8 cellular contexts compared by ENCODE assay signal in genomic region chr2:41853427-41854191, GRCh38.
DNase-seq lines count a peak whose midpoint lies in the region; ATAC-seq and TF ChIP-seq lines count a peak whose summit lies in the region.

No MANE protein-coding gene starts in this region.

- H3K36me3 ChIP-seq in OCI-LY1 (ENCODE audit: insufficient read depth, low read length) (no peaks in the 10 kb centered on the region), lung (ENCODE audit: control insufficient read depth in 2 of 2, insufficient read depth in 2 of 2, low read length in 2 of 2) (no peaks in the 10 kb centered on the region)

- H3K27me3 ChIP-seq in OCI-LY1 (ENCODE audit: insufficient read depth, low read length) = no peaks in the 10 kb centered on the region
- no peaks in the 10 kb centered on the region for H3K27me3 ChIP-seq in lung (ENCODE audit: control insufficient read depth, insufficient read depth)

- H3K9me3 ChIP-seq in OCI-LY1 (ENCODE audit: low read length) (no peaks in the 10 kb centered on the region), lung (ENCODE audit: control insufficient read depth in 2 of 2, insufficient read depth in 1 of 2, low read length in 1 of 2) (no peaks in the 10 kb centered on the region)

- H3K9me3 Mint-ChIP-seq in CD14-positive monocyte = no peaks in the 10 kb centered on the region

- H3F3A ChIP-seq in OCI-LY1 (ENCODE audit: insufficient read depth, low read length) = no peaks in the 10 kb centered on the region

- ATAC-seq in lung (ENCODE audit: insufficient read depth, low FRiP score) = peak; percentile 34
- no peak for ATAC-seq in HG03520 (IDR thresholded peaks at IDR 0.05; ENCODE audit: unreplicated experiment)
- no peak for ATAC-seq in GM18873 (IDR thresholded peaks at IDR 0.05; ENCODE audit: low FRiP score, unreplicated experiment)

- H2AFZ ChIP-seq in OCI-LY1 (ENCODE audit: low read length) = no peak overlapping the region

- H3K9me2 ChIP-seq in OCI-LY1 (ENCODE audit: low read depth, low read length) = no peaks in the 10 kb centered on the region

- intact Hi-C loops in CD14-positive monocyte (cut with micrococcal nuclease) = no loop called here

- H3K4me3 Mint-ChIP-seq in CD14-positive monocyte = no peak overlapping the region

- no peaks in the 10 kb centered on the region for H3K4me1 Mint-ChIP-seq in CD14-positive monocyte

- H3K4me2 ChIP-seq in OCI-LY1 (ENCODE audit: low read length) = no peak overlapping the region

- DNase-seq in CD14-positive monocyte (ENCODE audit: low spot score) = no peak
- DNase-seq in H4 (ENCODE audit: low spot score) = peak; percentile 42
- DNase-seq in dermis blood vessel endothelial cell = peak; percentile 67
- DNase-seq in lung (ENCODE audit: low spot score) = peak; percentile 43
- no peak for DNase-seq in NOMO-1 treated with DMSO at 0.1 percent for 48 hours (lab: John Stamatoyannopoulos, UW; ENCODE audit: unreplicated experiment)

- H4K20me1 ChIP-seq in OCI-LY1 (ENCODE audit: insufficient read depth, low read length) = no peaks in the 10 kb centered on the region

- H3K4me1 ChIP-seq in OCI-LY1 (ENCODE audit: insufficient read depth, low read length, severe bottlenecking) (no peaks in the 10 kb centered on the region), lung (ENCODE audit: control insufficient read depth in 2 of 2, insufficient read depth in 2 of 2, low read length in 2 of 2) (no peaks in the 10 kb centered on the region)

- no peaks in the 10 kb centered on the region for H3K79me2 ChIP-seq in OCI-LY1 (ENCODE audit: insufficient read depth, low read length)

- no peak overlapping the region for H3K9ac ChIP-seq in OCI-LY1 (ENCODE audit: low read length)

- peaks cover 13 to 22% (median 17%) of the 10 kb centered on the region in 3 donors for H3K27me3 Mint-ChIP-seq in CD14-positive monocyte (ENCODE audit: low read depth in 3 of 3)

- H3K27ac Mint-ChIP-seq in CD14-positive monocyte = no peak overlapping the region

- no peak overlapping the region for H3K4me3 ChIP-seq in OCI-LY1 (ENCODE audit: low read depth, low read length, poor library complexity, severe bottlenecking)
- no peak overlapping the region for H3K4me3 ChIP-seq in lung

- 11 to 17% methylated on average over 8 of the region's 8 CpGs for WGBS in lung, 2 donors

- TF ChIP-seq CTCF in CD14-positive monocyte (IDR thresholded peaks at IDR 0.05) (peak; percentile 76), OCI-LY1 (IDR thresholded peaks at IDR 0.05; ENCODE audit: low read length) (peak; percentile 55; the same call in 1 of the 2 replicates), lung (IDR thresholded peaks at IDR 0.05; ENCODE audit: control extremely low read depth, extremely low read depth) (peak; percentile 40)

- H3K36me3 Mint-ChIP-seq in CD14-positive monocyte = no peaks in the 10 kb centered on the region

- H3K27ac ChIP-seq in OCI-LY1 (ENCODE audit: low read depth, low read length, poor library complexity, severe bottlenecking) (no peak overlapping the region), lung (ENCODE audit: low read depth in 1 of 2, low read length in 1 of 2) (no peak overlapping the region)

Comparison
In these comparisons a context has a peak if more than half of its experiments do, and no peak if none do; other contexts are left out.
1. DNase-seq: peak in H4 (single experiment), dermis blood vessel endothelial cell (single experiment) and lung (single experiment); none in CD14-positive monocyte (single experiment) and NOMO-1 treated with DMSO at 0.1 percent for 48 hours (single experiment).
2. Peak in every context shown above with its lines, with median percentiles within 50 percentile points of each other: CTCF ChIP-seq.